ENCODE assay signal across 22 cellular contexts in genomic region chr10:72267819-72268404, GRCh38. TPM values are rescaled to one million over a fixed set of nuclear protein-coding genes. Genes with fewer than 3 reads are reported as not detected.
DNase-seq lines count a peak whose midpoint lies in the region; ATAC-seq and TF ChIP-seq lines count a peak whose summit lies in the region.
"Had no signal": no experiment of that assay in that cellular context is flagged by ENCODE, and none has a peak within 500 bp of the region (broad histone marks: within the 10 kb centered on the region; RNA-seq: fewer than 3 reads in every experiment).

No MANE protein-coding gene starts in this region.

- peaks cover 4% of the 10 kb centered on the region for H3K27me3 Mint-ChIP-seq in neural progenitor cell (ENCODE audit: insufficient read depth, low read depth)
- H3K27me3 Mint-ChIP-seq: activated B cell treated with CpG ODN at 0.5 μM for 24 hours; activated CD4-positive, alpha-beta memory T cell treated with anti-CD3 and anti-CD28 coated beads, Interleukin-2, amount 10 ng/mL, durations not matched to agents 7 days and 5 days had no signal

- no peaks in the 10 kb centered on the region for H3K27me3 ChIP-seq in neural progenitor cell
- H3K27me3 ChIP-seq in colonic mucosa: no peaks in the 10 kb centered on the region
- no peaks in the 10 kb centered on the region for H3K27me3 ChIP-seq in gastroesophageal sphincter
- H3K27me3 ChIP-seq: heart right ventricle had no signal

- H3K4me2 ChIP-seq in neural progenitor cell: peak overlapping the region; percentile 45

- no peak for TF ChIP-seq EP300 in gastroesophageal sphincter (IDR thresholded peaks at IDR 0.05)

- H3K9me3 ChIP-seq in neural progenitor cell (ENCODE audit: low read depth) (no peaks in the 10 kb centered on the region), colonic mucosa (no peaks in the 10 kb centered on the region), gastroesophageal sphincter (no peaks in the 10 kb centered on the region)
- H3K9me3 ChIP-seq: heart right ventricle, thoracic aorta had no signal

- peaks cover 56% of the 10 kb centered on the region for H3F3A ChIP-seq in neural progenitor cell (ENCODE audit: low read depth)

- H3K79me2 ChIP-seq in neural progenitor cell (ENCODE audit: low read depth): no peaks in the 10 kb centered on the region

- WGBS in gastroesophageal sphincter (ENCODE audit: low coverage in 1 of 2), 2 donors: 80% methylated on average over 3 of the region's 15 CpGs; no CpG with 5 or more reads in 1 of the 2 donors

- H3K4me3 Mint-ChIP-seq in neural progenitor cell: no peak overlapping the region
- H3K4me3 Mint-ChIP-seq: activated B cell treated with CpG ODN at 0.5 μM for 24 hours; activated CD4-positive, alpha-beta memory T cell treated with anti-CD3 and anti-CD28 coated beads, Interleukin-2, amount 10 ng/mL, durations not matched to agents 7 days and 5 days had no signal

- intact Hi-C loops in colonic mucosa (cut with DNase I): no loop called here

- H2AFZ ChIP-seq in neural progenitor cell (replicated peaks): peak overlapping the region; percentile 96

- peak overlapping the region; percentile 95 for H3K27ac Mint-ChIP-seq in neural progenitor cell
- H3K27ac Mint-ChIP-seq: activated B cell treated with CpG ODN at 0.5 μM for 24 hours; activated CD4-positive, alpha-beta memory T cell treated with anti-CD3 and anti-CD28 coated beads, Interleukin-2, amount 10 ng/mL, durations not matched to agents 7 days and 5 days had no signal

- no peak for TF ChIP-seq POLR2A in gastroesophageal sphincter (IDR thresholded peaks at IDR 0.05)

- no peak for ATAC-seq in gastroesophageal sphincter
- ATAC-seq: heart right ventricle had no signal

- H3K4me3 ChIP-seq in neural progenitor cell (no peak overlapping the region), colonic mucosa (no peak overlapping the region), gastroesophageal sphincter (no peak overlapping the region)
- H3K4me3 ChIP-seq: heart right ventricle, thoracic aorta had no signal

- H3K9ac ChIP-seq in neural progenitor cell (no peak overlapping the region), colonic mucosa (ENCODE audit: low read depth in 2 of 2, low read length in 2 of 2) (no peak overlapping the region)

- peaks cover 51% of the 10 kb centered on the region for H3K4me1 Mint-ChIP-seq in neural progenitor cell

- peaks cover 2% of the 10 kb centered on the region for H3K9me3 Mint-ChIP-seq in neural progenitor cell
- H3K9me3 Mint-ChIP-seq: activated B cell treated with CpG ODN at 0.5 μM for 24 hours; activated CD4-positive, alpha-beta memory T cell treated with anti-CD3 and anti-CD28 coated beads, Interleukin-2, amount 10 ng/mL, durations not matched to agents 7 days and 5 days had no signal

- peak; percentile 64 for DNase-seq in ELF-1 (ENCODE audit: low read depth, low spot score)
- peak; percentile 59 for DNase-seq in NCI-H2227 (lab: John Stamatoyannopoulos, UW; ENCODE audit: unreplicated experiment)
- DNase-seq in ecto neural progenitor cell (ENCODE audit: low spot score): peak; percentile 48
- no peak for DNase-seq in neural progenitor cell (ENCODE audit: low spot score)
- no peak for DNase-seq in NCI-H146 treated with DMSO at 0.1 percent for 48 hours (lab: John Stamatoyannopoulos, UW; ENCODE audit: unreplicated experiment)
- no peak for DNase-seq in caudate nucleus (lab: John Stamatoyannopoulos, UW)
- no peak for DNase-seq in colonic mucosa
- DNase-seq: activated B cell treated with CpG ODN at 0.5 μM for 24 hours; activated CD4-positive, alpha-beta memory T cell treated with anti-CD3 and anti-CD28 coated beads, Interleukin-2, amount 10 ng/mL, durations not matched to agents 7 days and 5 days; activated gamma-delta T cell; amniotic stem cell; central memory CD4-positive, alpha-beta T cell; GOT3; heart right ventricle; NCI-H1436 treated with DMSO at 0.1 percent for 48 hours; NCI-H526; small intestine; stimulated activated naive CD4-positive, alpha-beta T cell had no signal

- H3K36me3 Mint-ChIP-seq in neural progenitor cell: no peaks in the 10 kb centered on the region

- TF ChIP-seq CTCF in neural progenitor cell (IDR thresholded peaks at IDR 0.05) (no peak), colonic mucosa (IDR thresholded peaks at IDR 0.05) (no peak), gastroesophageal sphincter (IDR thresholded peaks at IDR 0.05) (no peak)

- H3K36me3 ChIP-seq in neural progenitor cell (no peaks in the 10 kb centered on the region), colonic mucosa (no peaks in the 10 kb centered on the region), gastroesophageal sphincter (no peaks in the 10 kb centered on the region)
- H3K36me3 ChIP-seq: heart right ventricle, thoracic aorta had no signal

- no peaks in the 10 kb centered on the region for H4K20me1 ChIP-seq in neural progenitor cell (ENCODE audit: low read depth)

- peak overlapping the region; percentile 88 for H3K27ac ChIP-seq in neural progenitor cell
- no peak overlapping the region for H3K27ac ChIP-seq in caudate nucleus (ENCODE audit: low read depth, low read length)
- H3K27ac ChIP-seq in colonic mucosa: no peak overlapping the region
- no peak overlapping the region for H3K27ac ChIP-seq in gastroesophageal sphincter
- H3K27ac ChIP-seq: epithelial cell of prostate, heart right ventricle, HL-60, thoracic aorta had no signal

- H3K4me1 ChIP-seq in neural progenitor cell: peaks cover 47% of the 10 kb centered on the region
- H3K4me1 ChIP-seq in colonic mucosa: peaks cover 14% of the 10 kb centered on the region
- H3K4me1 ChIP-seq in gastroesophageal sphincter: peaks cover 0 to 20% (median 9%) of the 10 kb centered on the region in 3 donors

RNA-seq across cellular contexts. Expression of gene DDIT4, which starts 5.8 kb away (rescaled TPM):
- 257 and 436 TPM in 2 replicates for total RNA-seq in neural progenitor cell (ENCODE audit: low replicate concordance)
- 100 to 1,000 TPM in 1 of 2 donors, 10 to 100 TPM in 1; 45.5 to 147 TPM for total RNA-seq in colonic mucosa
- total RNA-seq in gastroesophageal sphincter: 100 to 1,000 TPM; 129 to 189 (median 133) TPM

RNA-seq across cellular contexts. Expression of gene ASCC1, which starts 51.8 kb away (rescaled TPM):
- total RNA-seq in neural progenitor cell (ENCODE audit: low replicate concordance) (41.8 and 49.5 TPM in 2 replicates), colonic mucosa (10 to 100 TPM; 16.2 to 19.2 TPM), gastroesophageal sphincter (10 to 100 TPM; 24.4 to 42.4 (median 35.2) TPM)

RNA-seq across cellular contexts. Expression of gene ANAPC16, which starts 52.1 kb away (rescaled TPM):
- 130 and 217 TPM in 2 replicates for total RNA-seq in neural progenitor cell (ENCODE audit: low replicate concordance)
- 10 to 100 TPM; 63.2 to 85.2 TPM for total RNA-seq in colonic mucosa
- 100 to 1,000 TPM; 133 to 196 (median 156) TPM for total RNA-seq in gastroesophageal sphincter

Comparison
In these comparisons a context has a peak if more than half of its experiments do, and no peak if none do; other contexts are left out.
1. DNase-seq: peak in ELF-1 (single experiment), NCI-H2227 (single experiment) and ecto neural progenitor cell (single experiment); none in neural progenitor cell (single experiment), NCI-H146 treated with DMSO at 0.1 percent for 48 hours (single experiment), caudate nucleus (0 of 61) and colonic mucosa (single experiment).